In the genomic region with DNA sequence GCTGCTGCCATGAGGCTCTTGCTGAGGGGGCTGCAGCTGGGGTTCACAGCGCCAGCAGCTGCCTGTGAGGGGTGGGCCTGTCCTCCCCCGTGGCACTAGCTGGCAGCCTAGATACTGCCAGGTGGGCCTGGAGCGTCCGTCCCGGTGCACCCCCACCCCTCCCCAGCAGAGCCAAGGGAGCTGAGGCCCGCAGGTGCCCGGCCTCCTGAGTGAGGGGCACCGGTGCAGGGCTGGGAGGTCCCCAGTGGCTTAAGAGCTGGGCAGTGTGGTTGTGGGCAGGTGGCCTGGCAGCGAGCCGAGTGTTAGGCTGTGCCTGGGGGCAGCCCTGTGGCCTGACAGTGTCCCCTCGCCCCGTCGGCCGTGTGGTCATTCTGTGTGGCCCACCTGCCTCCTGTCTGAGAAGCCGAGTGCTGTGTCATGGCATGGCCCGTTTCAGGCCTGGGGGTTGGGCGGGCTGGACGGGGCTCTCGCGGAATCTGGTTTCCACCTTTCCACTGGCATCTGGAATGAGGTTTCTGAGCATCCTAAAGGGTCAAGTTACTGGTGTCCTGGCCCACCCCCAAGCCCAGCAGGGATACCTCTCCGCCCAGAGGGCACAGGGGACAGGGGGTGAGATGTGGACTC, we compare ENCODE assay signal across 1 cellular context.
TF ChIP-seq lines count a peak whose summit lies in the region.

No MANE protein-coding gene starts in this region.

TF ChIP-seq in HepG2, 621 proteins besides CTCF, POLR2A, EP300 and RAD21 (continued from another document):
- TF ChIP-seq, protein P1, sequence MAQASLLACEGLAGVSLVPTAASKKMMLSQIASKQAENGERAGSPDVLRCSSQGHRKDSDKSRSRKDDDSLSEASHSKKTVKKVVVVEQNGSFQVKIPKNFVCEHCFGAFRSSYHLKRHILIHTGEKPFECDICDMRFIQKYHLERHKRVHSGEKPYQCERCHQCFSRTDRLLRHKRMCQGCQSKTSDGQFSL (CRISPR knock-in tag; IDR thresholded peaks at IDR 0.05), result 0 out of 2 replicates have a peak, but pooled peaks have one; percentile 27
